ENCODE assay signal across 1 cellular context in genomic region chr16:85847036-85847435, GRCh38.
TF ChIP-seq lines count a peak whose summit lies in the region.

No MANE protein-coding gene starts in this region.

TF ChIP-seq in HepG2, 621 proteins besides CTCF, POLR2A, EP300 and RAD21:
- no peak for TF ChIP-seq DR1 (CRISPR knock-in tag; IDR thresholded peaks at IDR 0.05)
- TF ChIP-seq ZSCAN25 (CRISPR knock-in tag; IDR thresholded peaks at IDR 0.05): peak; percentile 96
- TF ChIP-seq PRPF4 (IDR thresholded peaks at IDR 0.05; ENCODE audit: low read depth, low read length, poor library complexity, severe bottlenecking): peak; percentile 17
- 0 out of 2 replicates have a peak, but pooled peaks have one; percentile 4 for TF ChIP-seq ZMYM3 (CRISPR knock-in tag; IDR thresholded peaks at IDR 0.05)
- peak; percentile 74; the same call in 1 of the 2 replicates for TF ChIP-seq ZNF446 (CRISPR knock-in tag; IDR thresholded peaks at IDR 0.05)
- TF ChIP-seq ZNF766 (CRISPR knock-in tag; IDR thresholded peaks at IDR 0.05; ENCODE audit: borderline replicate concordance): no peak
- TF ChIP-seq ZBTB38 (CRISPR knock-in tag; IDR thresholded peaks at IDR 0.05): peak; percentile 73; the same call in 1 of the 2 replicates
- no peak for TF ChIP-seq DMAP1 (CRISPR knock-in tag; IDR thresholded peaks at IDR 0.05)
- no peak for TF ChIP-seq ATF7 (IDR thresholded peaks at IDR 0.05)
- no peak for TF ChIP-seq ATF7 (CRISPR knock-in tag; IDR thresholded peaks at IDR 0.05)
- no peak for TF ChIP-seq SMAD1 (CRISPR knock-in tag; IDR thresholded peaks at IDR 0.05; ENCODE audit: borderline replicate concordance, low read depth)
- TF ChIP-seq PAXIP1 (CRISPR knock-in tag; conservative IDR thresholded peaks at IDR 0.05): no peak
- peak; percentile 95 for TF ChIP-seq ZBTB33 (CRISPR knock-in tag; IDR thresholded peaks at IDR 0.05)
- 0 out of 2 replicates have a peak, but pooled peaks have one; percentile 32 for TF ChIP-seq SMAD9 (CRISPR knock-in tag; IDR thresholded peaks at IDR 0.05)
